Comparison of ENCODE assay signal across 12 cellular contexts in the genomic region with DNA sequence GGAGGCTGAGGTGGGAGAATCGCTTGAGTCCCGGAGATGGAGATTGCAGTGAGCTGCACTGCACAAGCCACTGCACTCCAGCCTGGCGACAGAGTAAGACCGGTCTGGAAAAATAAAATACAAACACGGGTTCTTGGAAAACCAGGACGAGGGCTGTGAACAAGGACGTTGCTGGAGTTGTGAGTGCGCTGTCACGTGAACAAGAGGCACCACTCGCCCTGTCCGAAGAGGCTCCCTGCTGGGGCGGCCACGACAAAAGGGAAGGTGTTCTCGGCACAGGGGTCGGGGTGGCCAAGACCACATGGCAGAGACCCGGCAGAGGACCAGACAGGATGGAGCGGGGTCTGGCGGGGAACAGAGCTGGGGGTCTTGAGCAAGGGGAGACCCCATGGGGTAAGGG. TPM values are rescaled to one million over a fixed set of nuclear protein-coding genes. Genes with fewer than 3 reads are reported as not detected.
DNase-seq lines count a peak whose midpoint lies in the region; ATAC-seq and TF ChIP-seq lines count a peak whose summit lies in the region.
"Had no signal": no experiment of that assay in that cellular context is flagged by ENCODE, and none has a peak within 500 bp of the region (broad histone marks: within the 10 kb centered on the region; RNA-seq: fewer than 3 reads in every experiment).

No MANE protein-coding gene starts in this region.

- TF ChIP-seq CTCF in esophagus muscularis mucosa (IDR thresholded peaks at IDR 0.05) (no peak), foreskin fibroblast (IDR thresholded peaks at IDR 0.05; ENCODE audit: low read depth, low read length) (no peak)

- H3K36me3 ChIP-seq in BLaER1 (no peaks in the 10 kb centered on the region), esophagus muscularis mucosa (no peaks in the 10 kb centered on the region), rectal smooth muscle tissue (ENCODE audit: control insufficient read depth, insufficient read depth, low read length) (no peaks in the 10 kb centered on the region)

- TF ChIP-seq POLR2A in esophagus muscularis mucosa (IDR thresholded peaks at IDR 0.05; ENCODE audit: low read depth), result no peak

- H4K20me1 ChIP-seq in BLaER1, result no peaks in the 10 kb centered on the region

- H3K9ac ChIP-seq in BLaER1 (peak overlapping the region; percentile 83; the same call in 1 of the 2 replicates), rectal smooth muscle tissue (ENCODE audit: low read length) (no peak overlapping the region)

- H3K4me1 ChIP-seq in BLaER1 (peaks cover 88% of the 10 kb centered on the region), esophagus muscularis mucosa (peaks cover 32 to 60% (median 54%) of the 10 kb centered on the region in 4 donors), rectal smooth muscle tissue (ENCODE audit: control insufficient read depth, insufficient read depth, low read length) (peaks cover 16% of the 10 kb centered on the region)

- 83% methylated on average over 18 of the region's 18 CpGs for WGBS in esophagus muscularis mucosa

- H3K27me3 ChIP-seq in BLaER1, result no peaks in the 10 kb centered on the region
- peaks cover 0 to 36% (median 0%) of the 10 kb centered on the region in 4 donors for H3K27me3 ChIP-seq in esophagus muscularis mucosa
- peaks cover 2% of the 10 kb centered on the region for H3K27me3 ChIP-seq in rectal smooth muscle tissue (ENCODE audit: control insufficient read depth, insufficient read depth, low read length)

- ATAC-seq in HG03045 (IDR thresholded peaks at IDR 0.05; ENCODE audit: unreplicated experiment), result no peak

- intact Hi-C loops in esophagus muscularis mucosa (cut with DNase I), result loop anchor here (10.0 kb wide), 1 partner anchor 123 kb away; the partner anchor contains the start of gene TMEM250

- H3K27ac ChIP-seq in BLaER1 (peak overlapping the region; percentile 91), esophagus muscularis mucosa (replicated peaks in 1 of 4) (peak overlapping the region; percentile 84 to 91 (median 86)), rectal smooth muscle tissue (ENCODE audit: low read depth, low read length) (peak overlapping the region; percentile 88)

- H3K4me3 ChIP-seq in BLaER1, result peak overlapping the region; percentile 66
- H3K4me3 ChIP-seq in esophagus muscularis mucosa, result no peak overlapping the region
- no peak overlapping the region for H3K4me3 ChIP-seq in rectal smooth muscle tissue (ENCODE audit: low read length)
- H3K4me3 ChIP-seq in foreskin fibroblast (ENCODE audit: low read depth in 1 of 2, low read length in 2 of 2), result no peak overlapping the region

- DNase-seq in DMS79 treated with DMSO at 0.1 percent for 48 hours (lab: John Stamatoyannopoulos, UW), result peak; percentile 36
- DNase-seq in esophagus muscularis mucosa (ENCODE audit: extremely low spot score), result no peak
- no peak for DNase-seq in SK-N-DZ (ENCODE audit: low spot score)
- DNase-seq in iPS-NIHi7 (ENCODE audit: extremely low spot score), result no peak
- DNase-seq in foreskin fibroblast, result no peak
- DNase-seq: activated CD4-positive, alpha-beta memory T cell treated with anti-CD3 and anti-CD28 coated beads, Interleukin-2, amount 10 ng/mL, durations not matched to agents 7 days and 5 days; dermis blood vessel endothelial cell; HFFc6; occipital lobe had no signal

- no peak for TF ChIP-seq EP300 in esophagus muscularis mucosa (IDR thresholded peaks at IDR 0.05)

- H3K9me3 ChIP-seq in BLaER1 (no peaks in the 10 kb centered on the region), esophagus muscularis mucosa (no peaks in the 10 kb centered on the region)

- H3K4me2 ChIP-seq in BLaER1, result peak overlapping the region; percentile 98

RNA-seq across cellular contexts. Expression of gene UBAC1, which starts 30.6 kb away (rescaled TPM):
- total RNA-seq in esophagus muscularis mucosa, result 10 to 100 TPM; 61.6 to 77.2 (median 67.3) TPM
- 63.4 and 73.0 TPM in 2 replicates for polyA plus RNA-seq in SK-N-DZ (2014; cell fraction: cytosol; rRNA removed)
- polyA plus RNA-seq in SK-N-DZ (2014; cell fraction: nucleus; rRNA removed), result 125 and 126 TPM in 2 replicates
